8 cellular contexts compared by ENCODE assay signal in genomic region chr6:42984924-42985475, GRCh38. TPM values are rescaled to one million over a fixed set of nuclear protein-coding genes. Genes with fewer than 3 reads are reported as not detected.
DNase-seq lines count a peak whose midpoint lies in the region; ATAC-seq and TF ChIP-seq lines count a peak whose summit lies in the region.

No MANE protein-coding gene starts in this region.

- no peak for TF ChIP-seq CTCF in GM12865 (IDR thresholded peaks at IDR 0.05; ENCODE audit: insufficient read depth, low read depth, low read length, missing control alignments)
- TF ChIP-seq CTCF in dorsolateral prefrontal cortex (IDR thresholded peaks at IDR 0.05 in 54 of 56, conservative IDR thresholded peaks at IDR 0.05 in 2 of 56; ENCODE audit: low read depth in 1 of 56, partially characterized antibody in 56 of 56): no peak

- peak overlapping the region; percentile 41 for H3K9ac ChIP-seq in muscle layer of colon (ENCODE audit: low read length)

- DNase-seq in GM12865 (ENCODE audit: low read depth) (peak; percentile 30), RPMI8226 (peak; percentile 11), dorsolateral prefrontal cortex (no peak), cortex of kidney (lab: John Stamatoyannopoulos, UW) (no peak), NCI-H2081 treated with DMSO at 0.1 percent for 48 hours (lab: John Stamatoyannopoulos, UW) (no peak)

- no peak for ATAC-seq in HG02623 (IDR thresholded peaks at IDR 0.05; ENCODE audit: unreplicated experiment)
- ATAC-seq in GM21737 (IDR thresholded peaks at IDR 0.05; ENCODE audit: unreplicated experiment): no peak

- peaks cover 7% of the 10 kb centered on the region for H3K36me3 ChIP-seq in muscle layer of colon (ENCODE audit: insufficient read depth, low read length)

- H3K27me3 ChIP-seq in dorsolateral prefrontal cortex (no peaks in the 10 kb centered on the region), muscle layer of colon (ENCODE audit: control insufficient read depth in 1 of 2, insufficient read depth in 2 of 2, low read length in 2 of 2) (no peaks in the 10 kb centered on the region)

- peaks cover 26% of the 10 kb centered on the region for H3K4me1 ChIP-seq in muscle layer of colon (ENCODE audit: insufficient read depth, low read length)

- peak overlapping the region in 38 of 59 donors; percentile 54 to 93 (median 85) for H3K27ac ChIP-seq in dorsolateral prefrontal cortex
- peak overlapping the region; percentile 73 for H3K27ac ChIP-seq in muscle layer of colon (ENCODE audit: low read depth, low read length)

- H3K9me3 ChIP-seq in muscle layer of colon (ENCODE audit: low read length): no peaks in the 10 kb centered on the region

- intact Hi-C loops in dorsolateral prefrontal cortex (cut with DNase I): loop anchor here (2.0 to 5.0 kb wide), 3 partner anchors 28 to 56 kb away; partner anchors contain the start of genes CNPY3 (in 2 of the 2), MEA1 (in 1 of the 2) and RRP36 (in 1 of the 2)

- peak overlapping the region; percentile 95 for H3K4me3 ChIP-seq in GM12865 (ENCODE audit: low read depth, low read length)
- H3K4me3 ChIP-seq in dorsolateral prefrontal cortex: peak overlapping the region; percentile 65 to 97 (median 90)
- H3K4me3 ChIP-seq in muscle layer of colon (ENCODE audit: low read depth in 1 of 2, low read length in 2 of 2): peak overlapping the region; percentile 52 to 67

RNA-seq across cellular contexts. Expression of gene PPP2R5D, which starts 0.6 kb away (rescaled TPM):
- total RNA-seq in dorsolateral prefrontal cortex: 10 to 100 TPM; 37.6 to 92.6 (median 66.9) TPM

RNA-seq across cellular contexts. Expression of gene PEX6, which starts 6.0 kb away (rescaled TPM):
- 10 to 100 TPM; 14.5 to 47.7 (median 28.6) TPM for total RNA-seq in dorsolateral prefrontal cortex

RNA-seq across cellular contexts. Expression of gene GNMT, which starts 24.4 kb away (rescaled TPM):
- 1 to 10 TPM; 1.0 to 9.9 (median 3.9) TPM for total RNA-seq in dorsolateral prefrontal cortex

RNA-seq across cellular contexts. Expression of gene MEA1, which starts 28.7 kb away (rescaled TPM):
- total RNA-seq in dorsolateral prefrontal cortex: 10 to 100 TPM; 35.0 to 82.2 (median 58.5) TPM

RNA-seq across cellular contexts. Expression of gene KLHDC3, which starts 29.0 kb away (rescaled TPM):
- total RNA-seq in dorsolateral prefrontal cortex: 100 to 1,000 TPM in 119 of 120 experiments, 10 to 100 TPM in 1; 89.7 to 318 (median 224) TPM

Comparison
In these comparisons a context has a peak if more than half of its experiments do, and no peak if none do; other contexts are left out.
1. DNase-seq: peak in GM12865 (single experiment) and RPMI8226 (single experiment); none in dorsolateral prefrontal cortex (0 of 10), cortex of kidney (single experiment) and NCI-H2081 treated with DMSO at 0.1 percent for 48 hours (single experiment).
2. Peak in every context shown above with its lines, with median percentiles within 50 percentile points of each other: H3K4me3 ChIP-seq.